ENCODE assay signal across 12 cellular contexts in genomic region chr12:91774471-91774921, GRCh38.
DNase-seq lines count a peak whose midpoint lies in the region; ATAC-seq and TF ChIP-seq lines count a peak whose summit lies in the region.
"Had no signal": no experiment of that assay in that cellular context is flagged by ENCODE, and none has a peak within 500 bp of the region (broad histone marks: within the 10 kb centered on the region; RNA-seq: fewer than 3 reads in every experiment).

No MANE protein-coding gene starts in this region.

- H3K79me2 ChIP-seq in mammary epithelial cell (ENCODE audit: insufficient read depth, low read length), result no peaks in the 10 kb centered on the region

- peak overlapping the region; percentile 50 for H2AFZ ChIP-seq in mammary epithelial cell (ENCODE audit: low read depth, low read length)

- no peaks in the 10 kb centered on the region for H4K20me1 ChIP-seq in mammary epithelial cell (ENCODE audit: insufficient read depth, low read length)

- H3K4me2 ChIP-seq in mammary epithelial cell (ENCODE audit: insufficient read depth, low read depth, low read length), result no peak overlapping the region

- in situ Hi-C loops in mammary epithelial cell (cut with MboI; ENCODE audit: low sequenced_read_pairs in 2 of 2), result loop anchor here in 1 of 2 donors (10.0 kb wide), 1 partner anchor 370 kb away; no protein-coding TSS in a partner anchor

- ATAC-seq in HG02885 (IDR thresholded peaks at IDR 0.05; ENCODE audit: poor library complexity, unreplicated experiment) (no peak), HG03439 (IDR thresholded peaks at IDR 0.05; ENCODE audit: unreplicated experiment) (no peak)
- no peak for ATAC-seq in stimulated activated effector memory CD8-positive, alpha-beta T cell treated with anti-CD3 and anti-CD28 coated beads, Interleukin-12 subunit alpha, Interleukin-12 subunit beta, amount 100 ng/mL, for 72 hours

- H3K9me3 ChIP-seq in mammary epithelial cell (replicated peaks; ENCODE audit: insufficient read depth, low read length) (no peaks in the 10 kb centered on the region), muscle layer of duodenum (ENCODE audit: control insufficient read depth in 1 of 2, low read length in 2 of 2) (no peaks in the 10 kb centered on the region)
- H3K9me3 ChIP-seq: right atrium auricular region had no signal

- H3K4me3 Mint-ChIP-seq in stimulated activated effector memory CD8-positive, alpha-beta T cell treated with anti-CD3 and anti-CD28 coated beads, Interleukin-12 subunit alpha, Interleukin-12 subunit beta, amount 100 ng/mL, for 72 hours, result no peak overlapping the region

- H3K27ac ChIP-seq in mammary epithelial cell (ENCODE audit: insufficient read depth, low read depth, low read length), result no peak overlapping the region
- no peak overlapping the region for H3K27ac ChIP-seq in muscle layer of duodenum (ENCODE audit: low read length)
- H3K27ac ChIP-seq: right atrium auricular region had no signal

- no peak overlapping the region for H3K9ac ChIP-seq in mammary epithelial cell (ENCODE audit: insufficient read depth, low read length)

- H3K4me1 ChIP-seq in mammary epithelial cell (ENCODE audit: insufficient read depth, low read length), result peaks cover 28% of the 10 kb centered on the region
- peaks cover 5% of the 10 kb centered on the region in 2 donors for H3K4me1 ChIP-seq in muscle layer of duodenum (ENCODE audit: control insufficient read depth in 1 of 2, insufficient read depth in 2 of 2, low read length in 2 of 2)

- no peaks in the 10 kb centered on the region for H3K27me3 ChIP-seq in BJ (ENCODE audit: control insufficient read depth, insufficient read depth, low read length)
- H3K27me3 ChIP-seq in mammary epithelial cell (ENCODE audit: insufficient read depth, low read length), result no peaks in the 10 kb centered on the region
- no peaks in the 10 kb centered on the region for H3K27me3 ChIP-seq in muscle layer of duodenum (ENCODE audit: low read depth, low read length)
- H3K27me3 ChIP-seq: right atrium auricular region had no signal

- POLR2A ChIA-PET in BJ (lab: Charles Lee), result no interaction called here

- TF ChIP-seq CTCF in BJ (IDR thresholded peaks at IDR 0.05; ENCODE audit: insufficient read depth, low read depth, low read length) (no peak), mammary epithelial cell (conservative IDR thresholded peaks at IDR 0.05 in 1 of 2, IDR thresholded peaks at IDR 0.05 in 1 of 2; ENCODE audit: extremely low read depth in 1 of 2, insufficient read depth in 1 of 2, low read depth in 1 of 2, low read length in 2 of 2) (no peak)

- no TSS peak for BruUV-seq in mammary epithelial cell (replicated peaks; lab: Mats Ljungman, UMichigan)

- intact Hi-C loops in mammary epithelial cell (cut with micrococcal nuclease), result loop anchor here (10.0 kb wide), 1 partner anchor 370 kb away; the partner anchor contains the start of gene BTG1

- dilution Hi-C loops in mammary epithelial cell (cut with HindIII; ENCODE audit: low sequenced_read_pairs), result no loop called here

- peaks cover 8% of the 10 kb centered on the region for H3K36me3 Mint-ChIP-seq in stimulated activated effector memory CD8-positive, alpha-beta T cell treated with anti-CD3 and anti-CD28 coated beads, Interleukin-12 subunit alpha, Interleukin-12 subunit beta, amount 100 ng/mL, for 72 hours

- WGBS in mammary epithelial cell (ENCODE audit: low coverage, missing lambda C conversion rate), result 73% methylated on average over 6 of the region's 6 CpGs

- no peak overlapping the region for H3K27ac Mint-ChIP-seq in stimulated activated effector memory CD8-positive, alpha-beta T cell treated with anti-CD3 and anti-CD28 coated beads, Interleukin-12 subunit alpha, Interleukin-12 subunit beta, amount 100 ng/mL, for 72 hours

- H3K9me3 Mint-ChIP-seq in stimulated activated effector memory CD8-positive, alpha-beta T cell treated with anti-CD3 and anti-CD28 coated beads, Interleukin-12 subunit alpha, Interleukin-12 subunit beta, amount 100 ng/mL, for 72 hours, result no peaks in the 10 kb centered on the region

- no peaks in the 10 kb centered on the region for H3K36me3 ChIP-seq in BJ (ENCODE audit: control insufficient read depth, insufficient read depth, low read length)
- H3K36me3 ChIP-seq in mammary epithelial cell (ENCODE audit: insufficient read depth, low read length), result no peaks in the 10 kb centered on the region
- H3K36me3 ChIP-seq in muscle layer of duodenum (ENCODE audit: control insufficient read depth in 1 of 2, insufficient read depth in 2 of 2, low read length in 2 of 2), result no peaks in the 10 kb centered on the region
- H3K36me3 ChIP-seq: right atrium auricular region had no signal

- DNase-seq in BJ (ENCODE audit: low read depth) (peak; percentile 10), HT1080 (ENCODE audit: low read depth) (peak; percentile 5), mammary epithelial cell (peak; percentile 49), NOMO-1 treated with dmso at 0.1 percent for 144 hours (lab: John Stamatoyannopoulos, UW; ENCODE audit: unreplicated experiment) (no peak)
- no peak for DNase-seq in stimulated activated effector memory CD8-positive, alpha-beta T cell treated with anti-CD3 and anti-CD28 coated beads, Interleukin-12 subunit alpha, Interleukin-12 subunit beta, amount 100 ng/mL, for 72 hours (ENCODE audit: low spot score in 2 of 2)
- DNase-seq: cortex of kidney; GDM1; NK-92 treated with Interleukin-12 subunit alpha and Interleukin-12 subunit beta, amount 100 ng/mL, for 24 hours had no signal

- peaks cover 17% of the 10 kb centered on the region for H3K4me1 Mint-ChIP-seq in stimulated activated effector memory CD8-positive, alpha-beta T cell treated with anti-CD3 and anti-CD28 coated beads, Interleukin-12 subunit alpha, Interleukin-12 subunit beta, amount 100 ng/mL, for 72 hours

- no peak overlapping the region for H3K4me3 ChIP-seq in BJ (ENCODE audit: low read depth, low read length)
- H3K4me3 ChIP-seq in mammary epithelial cell (replicated peaks in 1 of 3; ENCODE audit: insufficient read depth in 1 of 3, low read depth in 2 of 3, low read length in 3 of 3), result no peak overlapping the region
- H3K4me3 ChIP-seq in muscle layer of duodenum (ENCODE audit: low read depth in 1 of 2, low read length in 2 of 2), result peak overlapping the region; percentile 7 to 8
- H3K4me3 ChIP-seq: right atrium auricular region had no signal

- CTCF ChIA-PET in BJ (lab: Yijun Ruan, JAX), result interaction anchor here (0.7 to 0.9 kb wide), 3 partner anchors 27 to 300 kb away, joined by 3 read pairs; no protein-coding TSS in a partner anchor
- CTCF ChIA-PET in mammary epithelial cell (lab: Charles Lee; ENCODE audit: low non-redundant PET), result no interaction called here

Comparison
In these comparisons a context has a peak if more than half of its experiments do, and no peak if none do; other contexts are left out.
1. DNase-seq: peak in BJ (single experiment), HT1080 (single experiment) and mammary epithelial cell (single experiment); none in stimulated activated effector memory CD8-positive, alpha-beta T cell treated with anti-CD3 and anti-CD28 coated beads, Interleukin-12 subunit alpha, Interleukin-12 subunit beta, amount 100 ng/mL, for 72 hours (0 of 2) and NOMO-1 treated with dmso at 0.1 percent for 144 hours (single experiment).
2. H3K4me3 ChIP-seq: peak in muscle layer of duodenum (2 of 2); none in BJ (single experiment) and mammary epithelial cell (0 of 3).